1 cellular context compared by ENCODE assay signal in the genomic region with DNA sequence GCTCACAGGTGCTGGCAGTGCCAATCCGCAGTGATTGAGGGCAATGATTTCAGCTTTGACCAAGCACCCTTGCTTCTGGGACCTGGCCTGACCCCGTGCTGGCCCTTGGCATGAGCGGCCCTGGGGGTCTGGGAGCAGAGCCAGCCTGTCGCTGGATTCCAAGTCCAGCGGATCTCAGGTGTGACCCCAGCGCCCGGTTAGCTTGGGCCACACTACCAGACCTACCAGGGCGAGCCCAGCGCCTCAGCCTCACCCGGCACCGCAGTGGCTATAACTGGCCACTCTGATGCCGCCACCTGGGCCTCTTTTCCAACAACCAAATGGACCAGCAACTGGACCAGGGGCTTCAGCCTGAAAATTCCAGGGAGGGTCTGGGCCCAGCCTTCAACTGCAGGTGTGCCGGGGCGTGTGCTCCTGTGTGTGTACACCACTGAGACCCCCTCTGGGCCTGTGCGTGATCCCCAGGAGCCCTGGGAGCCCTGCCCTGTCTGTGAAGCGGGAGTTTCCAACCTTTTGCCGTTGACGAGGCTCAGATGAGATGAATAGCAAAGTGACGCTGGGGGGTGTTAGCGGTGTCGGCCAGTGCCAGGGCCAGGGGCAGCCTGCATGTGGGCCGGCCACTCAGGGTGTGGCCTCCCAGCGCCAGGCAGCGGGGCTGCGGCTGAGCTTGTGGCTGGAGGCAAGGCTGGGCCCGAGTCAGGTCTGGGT.
TF ChIP-seq lines count a peak whose summit lies in the region.

No MANE protein-coding gene starts in this region.

TF ChIP-seq in SK-N-SH, 30 proteins besides CTCF, POLR2A, EP300 and RAD21 (continued from another document):
- no peak for TF ChIP-seq FOXM1 (IDR thresholded peaks at IDR 0.05; ENCODE audit: low read depth)
- TF ChIP-seq RFX5 (IDR thresholded peaks at IDR 0.05; ENCODE audit: low read length): no peak
- TF ChIP-seq, protein P1, sequence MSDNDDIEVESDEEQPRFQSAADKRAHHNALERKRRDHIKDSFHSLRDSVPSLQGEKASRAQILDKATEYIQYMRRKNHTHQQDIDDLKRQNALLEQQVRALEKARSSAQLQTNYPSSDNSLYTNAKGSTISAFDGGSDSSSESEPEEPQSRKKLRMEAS (IDR thresholded peaks at IDR 0.05; ENCODE audit: low read depth): no peak
- no peak for TF ChIP-seq CHD2 (IDR thresholded peaks at IDR 0.05; ENCODE audit: low read length, partially characterized antibody)
- no peak for TF ChIP-seq SMC3 (IDR thresholded peaks at IDR 0.05; ENCODE audit: low read depth, low read length)
- TF ChIP-seq MXI1 (IDR thresholded peaks at IDR 0.05; ENCODE audit: low read depth, low read length): no peak
TF ChIP-seq in SK-N-SH: peak in this region for 0.
